ENCODE assay signal across 24 cellular contexts in the genomic region with DNA sequence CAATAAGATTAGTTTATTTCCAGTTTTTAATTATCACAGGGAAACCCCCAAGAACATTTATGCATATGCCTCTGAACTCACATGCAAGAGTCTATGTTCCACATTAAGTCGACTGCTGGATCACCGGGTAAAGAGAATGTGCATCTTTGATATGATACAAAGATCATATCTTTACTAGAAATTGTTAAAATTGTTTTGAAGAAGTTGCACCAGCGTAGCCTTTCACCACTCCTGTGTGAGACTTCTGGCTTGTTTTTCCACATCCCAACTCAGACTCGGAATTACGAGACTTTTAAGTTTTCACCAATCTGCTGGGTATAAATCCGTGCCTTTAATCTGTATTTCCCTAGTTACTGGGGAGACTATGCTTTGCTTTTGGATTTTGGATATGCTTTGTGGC.
"Had no signal": no experiment of that assay in that cellular context is flagged by ENCODE, and none has a peak within 500 bp of the region (broad histone marks: within the 10 kb centered on the region; RNA-seq: fewer than 3 reads in every experiment).

No MANE protein-coding gene starts in this region.

- H3K4me2 ChIP-seq: hepatocyte had no signal

- FAIRE-seq: colon, endometrium, endothelial cell of umbilical vein, frontal cortex had no signal

- H3K36me3 Mint-ChIP-seq: mesothelial cell of epicardium had no signal

- DNase-seq: dermis blood vessel endothelial cell; dorsolateral prefrontal cortex; effector CD4-positive, alpha-beta T cell; effector memory CD4-positive, alpha-beta T cell; foreskin keratinocyte; heart left ventricle; hypothalamus; immature natural killer cell; islet precursor cell; left cardiac atrium; left lung; left ventricle myocardium superior; lower lobe of right lung; mesenchymal stem cell; mucosa of descending colon had no signal

- H3K27ac Mint-ChIP-seq: immature natural killer cell, mesothelial cell of epicardium had no signal

- H3K9me3 ChIP-seq: esophagus muscularis mucosa, gastroesophageal sphincter, heart left ventricle, left lung, lower lobe of right lung, mucosa of descending colon had no signal

- H3K36me3 ChIP-seq: esophagus muscularis mucosa, gastroesophageal sphincter, heart left ventricle, left lung, lower lobe of right lung had no signal

- H3K27me3 ChIP-seq: esophagus muscularis mucosa, foreskin keratinocyte, gastroesophageal sphincter, heart left ventricle, hepatocyte, left lung had no signal

- H3K4me1 ChIP-seq: esophagus muscularis mucosa, foreskin keratinocyte, gastroesophageal sphincter, left lung, lower lobe of right lung had no signal

- H3K4me3 ChIP-seq: coronary artery, dorsolateral prefrontal cortex, esophagus muscularis mucosa, gastroesophageal sphincter, heart left ventricle, hepatocyte, left lung, lower lobe of right lung, mucosa of descending colon had no signal

- H3K27ac ChIP-seq: coronary artery, dorsolateral prefrontal cortex, esophagus muscularis mucosa, foreskin keratinocyte, gastroesophageal sphincter, heart left ventricle, hepatocyte, left lung, lower lobe of right lung had no signal

- H3K79me2 ChIP-seq: hepatocyte had no signal

- H3K4me3 Mint-ChIP-seq: immature natural killer cell, mesothelial cell of epicardium had no signal

- H2AFZ ChIP-seq: hepatocyte had no signal
